ENCODE assay signal across 8 cellular contexts in the genomic region with DNA sequence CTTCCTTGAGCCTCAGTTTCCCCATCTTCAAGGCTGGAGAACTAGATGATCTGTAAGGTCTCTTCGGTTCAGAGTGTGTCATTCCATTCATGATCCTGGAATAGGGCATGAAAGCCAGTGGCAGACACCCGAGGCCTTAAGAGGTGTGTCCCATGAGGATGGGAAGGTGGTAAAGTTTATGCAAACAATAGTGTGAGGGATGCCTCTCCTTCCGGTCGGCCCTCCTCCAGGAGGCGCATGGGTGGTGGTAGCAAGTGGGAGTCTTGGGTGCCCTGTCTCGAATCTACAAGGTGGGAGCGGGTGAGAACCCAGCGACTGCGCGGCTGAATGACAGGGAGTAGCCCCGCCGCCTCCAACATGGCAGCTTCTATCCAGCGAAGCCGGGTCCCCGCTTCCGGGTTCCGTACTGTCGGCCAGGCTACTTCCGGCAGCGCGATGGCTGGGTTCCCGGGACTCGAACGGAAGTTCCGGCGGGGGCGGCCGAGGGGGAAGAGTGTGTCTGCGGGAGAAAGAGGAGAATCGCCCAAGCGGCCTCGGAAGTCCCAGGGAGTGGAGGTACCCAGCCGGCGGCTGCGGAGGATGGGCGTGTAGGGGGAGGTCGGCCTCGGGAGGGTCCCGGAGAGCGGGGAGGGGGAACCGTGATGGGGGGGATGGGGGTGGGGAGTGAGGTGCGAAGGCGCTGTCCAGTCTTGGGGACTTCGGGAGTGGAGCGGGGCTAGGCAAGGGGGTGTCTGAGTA. TPM values are rescaled to one million over a fixed set of nuclear protein-coding genes. Genes with fewer than 3 reads are reported as not detected.
DNase-seq lines count a peak whose midpoint lies in the region; ATAC-seq and TF ChIP-seq lines count a peak whose summit lies in the region.

A gene (plus strand): TSS at position 450 of the 738 bp plus-strand sequence. CDS start 1,538 bp downstream, outside the sequence.

- peaks cover 10% of the 10 kb centered on the region for H3K4me1 ChIP-seq in HUES48 (ENCODE audit: control insufficient read depth, insufficient read depth, low read length)
- peaks cover 14% of the 10 kb centered on the region for H3K4me1 ChIP-seq in OCI-LY7 (ENCODE audit: insufficient read depth, low read length, poor library complexity, severe bottlenecking)
- peaks cover 23% of the 10 kb centered on the region for H3K4me1 ChIP-seq in mucosa of descending colon (ENCODE audit: low read depth)

- peak within 1 kb of the TSS; percentile 79 for H3K27ac ChIP-seq in HUES48 (ENCODE audit: low read depth, low read length)
- H3K27ac ChIP-seq in OCI-LY7 (ENCODE audit: low read depth, low read length, poor library complexity, severe bottlenecking), result peak within 1 kb of the TSS; percentile 43

- peaks cover 18% of the 10 kb centered on the region; the same call in 1 of the 2 replicates for H3K79me2 ChIP-seq in OCI-LY7 (ENCODE audit: insufficient read depth, low read depth, low read length)

- H3K9me2 ChIP-seq in OCI-LY7 (ENCODE audit: insufficient read depth, low read length), result no peaks in the 10 kb centered on the region

- intact Hi-C loops in OCI-LY7 (cut with micrococcal nuclease; ENCODE audit: unreplicated experiment), result loop anchor here (1.0 kb wide), 1 partner anchor 13 kb away; a partner anchor contains a TSS
- intact Hi-C loops in mucosa of descending colon (cut with DNase I, micrococcal nuclease), result no loop called here

- ATAC-seq in GM19463 (IDR thresholded peaks at IDR 0.05; ENCODE audit: unreplicated experiment) (peak; percentile 91), mucosa of descending colon (peak; percentile 87)

- CTCF ChIA-PET in OCI-LY7 (lab: Charles Lee; ENCODE audit: unreplicated experiment), result interaction anchor here (0.6 kb wide), 1 partner anchor 12 kb away, joined by 4 read pairs; no protein-coding TSS in a partner anchor

- H3K9me3 ChIP-seq in HUES48 (ENCODE audit: control insufficient read depth, insufficient read depth, low read length), result no peaks in the 10 kb centered on the region
- H3K9me3 ChIP-seq in OCI-LY7 (ENCODE audit: low read length), result no peaks in the 10 kb centered on the region
- H3K9me3 ChIP-seq in mucosa of descending colon, result no peaks in the 10 kb centered on the region

- peaks cover 47% of the 10 kb centered on the region for H3K36me3 ChIP-seq in HUES48 (ENCODE audit: control insufficient read depth, insufficient read depth, low read length)
- H3K36me3 ChIP-seq in OCI-LY7 (ENCODE audit: insufficient read depth, low read length), result peaks cover 51% of the 10 kb centered on the region
- H3K36me3 ChIP-seq in mucosa of descending colon (ENCODE audit: low read depth), result peaks cover 1% of the 10 kb centered on the region

- TF ChIP-seq CTCF in OCI-LY7 (conservative IDR thresholded peaks at IDR 0.05; ENCODE audit: low read length) (0 out of 2 replicates have a peak, but pooled peaks have one; percentile 19), epithelial cell of esophagus (IDR thresholded peaks at IDR 0.05; ENCODE audit: insufficient read depth, low read depth, low read length, missing control alignments) (peak; percentile 11), mucosa of descending colon (IDR thresholded peaks at IDR 0.05) (no peak)

- BruUV-seq in OCI-LY7 (replicated peaks; lab: Mats Ljungman, UMichigan), result TSS peak; percentile 94

- peak; percentile 88 for DNase-seq in CMK (ENCODE audit: low read depth)
- peak; percentile 90 for DNase-seq in OCI-LY7 (ENCODE audit: low spot score)
- peak; percentile 75 for DNase-seq in activated T-cell treated with anti-CD3 and anti-CD28 coated beads for 4 hours
- DNase-seq in epithelial cell of esophagus (ENCODE audit: low read depth), result peak; percentile 92
- DNase-seq in mucosa of descending colon, result peak; percentile 95
- DNase-seq in stimulated activated CD8-positive, alpha-beta memory T cell treated with anti-CD3 and anti-CD28 coated beads, Interleukin-4, amount 100 ng/mL, for 1 hour (ENCODE audit: low read depth in 2 of 2, low spot score in 1 of 2), result peak; percentile 66 to 77

- no peaks in the 10 kb centered on the region for H3K27me3 ChIP-seq in HUES48 (ENCODE audit: control insufficient read depth, insufficient read depth, low read length)

- no peak within 1 kb of the TSS for H3K9ac ChIP-seq in HUES48 (ENCODE audit: low read depth, low read length)

- H3K4me2 ChIP-seq in OCI-LY7 (ENCODE audit: low read length), result peak within 1 kb of the TSS; percentile 95

- peak within 1 kb of the TSS; percentile 85 for H3K4me3 ChIP-seq in HUES48 (ENCODE audit: low read depth, low read length)
- H3K4me3 ChIP-seq in OCI-LY7 (ENCODE audit: low read depth, low read length, poor library complexity, severe bottlenecking), result peak within 1 kb of the TSS; percentile 95
- H3K4me3 ChIP-seq in epithelial cell of esophagus (ENCODE audit: low read length), result peak within 1 kb of the TSS; percentile 97
- H3K4me3 ChIP-seq in mucosa of descending colon, result peak within 1 kb of the TSS; percentile 49

- H2AFZ ChIP-seq in OCI-LY7 (ENCODE audit: low read length), result peak within 1 kb of the TSS; percentile 77

- H4K20me1 ChIP-seq in OCI-LY7 (ENCODE audit: insufficient read depth, low read length), result no peaks in the 10 kb centered on the region

- POLR2A ChIA-PET in OCI-LY7 (lab: Charles Lee), result interaction anchor here (0.5 to 1.5 kb wide), 6 partner anchors 12 to 118 kb away, joined by 3 to 4 read pairs (median 3); a partner anchor contains a TSS

RNA-seq across cellular contexts. Expression of the gene that starts here (rescaled TPM):
- 65.1 and 91.2 TPM in 2 replicates for total RNA-seq in OCI-LY7 (2014; rRNA removed; shearing (Covaris generic))
- 66.5 and 68.3 TPM in 2 replicates for total RNA-seq in OCI-LY7 (2022)
- total RNA-seq in mucosa of descending colon, result 10 to 100 TPM; 49.9 to 89.0 (median 88.0) TPM

Comparison
In these comparisons a context has a peak if more than half of its experiments do, and no peak if none do; other contexts are left out.
1. Peak in every context shown above with its lines: DNase-seq, ATAC-seq, H3K4me3 ChIP-seq and H3K27ac ChIP-seq.